In genomic region chr4:5137927-5138326, GRCh38 we compare ENCODE assay signal across 1 cellular context.
TF ChIP-seq lines count a peak whose summit lies in the region.

No MANE protein-coding gene starts in this region.

TF ChIP-seq in A549, 52 proteins besides CTCF, POLR2A, EP300 and RAD21 (continued from another document):
- TF ChIP-seq TP53 (CRISPR knock-in tag; IDR thresholded peaks at IDR 0.05) (no peak), HES2 (IDR thresholded peaks at IDR 0.05) (no peak), MAFK (IDR thresholded peaks at IDR 0.05; ENCODE audit: partially characterized antibody) (no peak), NFE2L2 (conservative IDR thresholded peaks at IDR 0.05; ENCODE audit: low read length) (no peak), ATOH8 (CRISPR knock-in tag; IDR thresholded peaks at IDR 0.05; ENCODE audit: low read depth) (no peak), HMGXB4 (CRISPR knock-in tag; IDR thresholded peaks at IDR 0.05; ENCODE audit: borderline replicate concordance) (no peak), EHMT2 (IDR thresholded peaks at IDR 0.05; ENCODE audit: low read depth) (no peak), HOXB5 (CRISPR knock-in tag; IDR thresholded peaks at IDR 0.05) (no peak), ZSCAN20 (CRISPR knock-in tag; IDR thresholded peaks at IDR 0.05) (no peak)
